9 cellular contexts compared by ENCODE assay signal in genomic region chr6:37365791-37366190, GRCh38. TPM values are rescaled to one million over a fixed set of nuclear protein-coding genes. Genes with fewer than 3 reads are reported as not detected.
DNase-seq lines count a peak whose midpoint lies in the region; ATAC-seq and TF ChIP-seq lines count a peak whose summit lies in the region.
"Had no signal": no experiment of that assay in that cellular context is flagged by ENCODE, and none has a peak within 500 bp of the region (broad histone marks: within the 10 kb centered on the region; RNA-seq: fewer than 3 reads in every experiment).

No MANE protein-coding gene starts in this region.

- H3K9me2 ChIP-seq in GM23338 (ENCODE audit: insufficient read depth) (no peaks in the 10 kb centered on the region), OCI-LY7 (ENCODE audit: insufficient read depth, low read length) (no peaks in the 10 kb centered on the region)

- no peak overlapping the region for H3K4me3 Mint-ChIP-seq in GM23338

- H3K4me1 ChIP-seq in GM23338 (ENCODE audit: insufficient read depth) (no peaks in the 10 kb centered on the region), OCI-LY7 (ENCODE audit: insufficient read depth, low read length, poor library complexity, severe bottlenecking) (no peaks in the 10 kb centered on the region)
- no peaks in the 10 kb centered on the region for H3K4me1 ChIP-seq in effector memory CD4-positive, alpha-beta T cell (ENCODE audit: control insufficient read depth, insufficient read depth, low read length, poor library complexity, severe bottlenecking)
- H3K4me1 ChIP-seq: parathyroid adenoma had no signal

- H3K36me3 ChIP-seq in GM23338 (ENCODE audit: insufficient read depth) = peaks cover 6% of the 10 kb centered on the region; the same call in 1 of the 2 replicates
- H3K36me3 ChIP-seq in OCI-LY7 (ENCODE audit: insufficient read depth, low read length) = peaks cover 58% of the 10 kb centered on the region
- peaks cover 23% of the 10 kb centered on the region for H3K36me3 ChIP-seq in effector memory CD4-positive, alpha-beta T cell (ENCODE audit: control insufficient read depth, insufficient read depth, low read length)

- H3K9me3 Mint-ChIP-seq in GM23338 = no peaks in the 10 kb centered on the region

- peaks cover 5% of the 10 kb centered on the region; the same call in 1 of the 2 replicates for H4K20me1 ChIP-seq in GM23338 (replicated peaks; ENCODE audit: insufficient read depth)
- no peaks in the 10 kb centered on the region for H4K20me1 ChIP-seq in OCI-LY7 (ENCODE audit: insufficient read depth, low read length)

- no peaks in the 10 kb centered on the region for H3K27me3 Mint-ChIP-seq in GM23338 (ENCODE audit: insufficient read depth, low read depth, poor library complexity)

- TF ChIP-seq POLR2A in erythroblast (IDR thresholded peaks at IDR 0.05; ENCODE audit: low read length) = no peak

- H2AFZ ChIP-seq in GM23338 = no peak overlapping the region
- H2AFZ ChIP-seq in OCI-LY7 (ENCODE audit: low read length) = no peak overlapping the region
- H2AFZ ChIP-seq: parathyroid adenoma had no signal

- H3K4me1 Mint-ChIP-seq in GM23338 = no peaks in the 10 kb centered on the region

- no TSS peak for BruUV-seq in OCI-LY7 (replicated peaks; lab: Mats Ljungman, UMichigan)

- DNase-seq in GM23338 (ENCODE audit: low spot score) (peak; percentile 10), OCI-LY7 (ENCODE audit: low spot score) (no peak), erythroblast (lab: John Stamatoyannopoulos, UW) (peak; percentile 16 to 31), pons (ENCODE audit: low spot score) (peak; percentile 64), LoVo (ENCODE audit: low spot score) (no peak), C1 segment of cervical spinal cord (lab: John Stamatoyannopoulos, UW) (no peak)
- DNase-seq in effector memory CD4-positive, alpha-beta T cell = no peak

- CTCF ChIA-PET in OCI-LY7 (lab: Charles Lee; ENCODE audit: unreplicated experiment) = no interaction called here

- TF ChIP-seq CTCF in GM23338 (conservative IDR thresholded peaks at IDR 0.05; ENCODE audit: low read depth in 2 of 2) (peak in 1 of 2 experiments; percentile 5; a peak in 1 of 4 replicates), OCI-LY7 (conservative IDR thresholded peaks at IDR 0.05; ENCODE audit: low read length) (peak; percentile 60)

- H3K4me3 ChIP-seq in GM23338 (no peak overlapping the region), OCI-LY7 (ENCODE audit: low read depth, low read length, poor library complexity, severe bottlenecking) (no peak overlapping the region)
- H3K4me3 ChIP-seq in effector memory CD4-positive, alpha-beta T cell (ENCODE audit: insufficient read depth, low read depth, low read length, poor library complexity, severe bottlenecking) = no peak overlapping the region

- intact Hi-C loops in OCI-LY7 (cut with micrococcal nuclease; ENCODE audit: unreplicated experiment) = no loop called here

- H3K4me2 ChIP-seq in GM23338 (no peak overlapping the region), OCI-LY7 (ENCODE audit: low read length) (no peak overlapping the region)

- H3K9me3 ChIP-seq in OCI-LY7 (ENCODE audit: low read length) = no peaks in the 10 kb centered on the region
- no peaks in the 10 kb centered on the region for H3K9me3 ChIP-seq in effector memory CD4-positive, alpha-beta T cell (ENCODE audit: control insufficient read depth, low read length)

- H3K36me3 Mint-ChIP-seq in GM23338 (ENCODE audit: low read depth) = peaks cover 25% of the 10 kb centered on the region

- H3K27ac Mint-ChIP-seq in GM23338 = no peak overlapping the region

- H3K27me3 ChIP-seq in GM23338 (ENCODE audit: insufficient read depth) = no peaks in the 10 kb centered on the region
- H3K27me3 ChIP-seq in effector memory CD4-positive, alpha-beta T cell (replicated peaks; ENCODE audit: control insufficient read depth, insufficient read depth, low read length, poor library complexity, severe bottlenecking) = no peaks in the 10 kb centered on the region

- no peaks in the 10 kb centered on the region for H3F3A ChIP-seq in GM23338 (replicated peaks; ENCODE audit: low read depth)

- ATAC-seq in GM23338 (no peak), HG02678 (IDR thresholded peaks at IDR 0.05; ENCODE audit: unreplicated experiment) (no peak)

- H3K27ac ChIP-seq in GM23338 (ENCODE audit: low read depth) (no peak overlapping the region), OCI-LY7 (ENCODE audit: low read depth, low read length, poor library complexity, severe bottlenecking) (no peak overlapping the region)
- H3K27ac ChIP-seq in effector memory CD4-positive, alpha-beta T cell (ENCODE audit: insufficient read depth, low read length, poor library complexity, severe bottlenecking) = no peak overlapping the region
- H3K27ac ChIP-seq: parathyroid adenoma had no signal

- peaks cover 30% of the 10 kb centered on the region for H3K79me2 ChIP-seq in GM23338 (replicated peaks; ENCODE audit: insufficient read depth)
- no peaks in the 10 kb centered on the region for H3K79me2 ChIP-seq in OCI-LY7 (ENCODE audit: insufficient read depth, low read depth, low read length)
- H3K79me2 ChIP-seq: parathyroid adenoma had no signal

- POLR2A ChIA-PET in OCI-LY7 (lab: Charles Lee) = interaction anchor here (0.5 kb wide), 2 partner anchors 47 to 900 kb away, joined by 4 read pairs; no protein-coding TSS in a partner anchor

TF ChIP-seq in GM23338, 12 proteins besides CTCF, POLR2A, EP300 and RAD21 (continues in another document):
- TF ChIP-seq STAT1 (IDR thresholded peaks at IDR 0.05; ENCODE audit: unreplicated experiment) (no peak), NANOG (IDR thresholded peaks at IDR 0.05; ENCODE audit: borderline replicate concordance) (no peak), ZNF114 (CRISPR knock-in tag; IDR thresholded peaks at IDR 0.05) (no peak), CREB1 (CRISPR knock-in tag; IDR thresholded peaks at IDR 0.05; ENCODE audit: low read depth) (no peak), REST (IDR thresholded peaks at IDR 0.05; ENCODE audit: unreplicated experiment) (no peak), EZH2phosphoT487 (IDR thresholded peaks at IDR 0.05; ENCODE audit: unreplicated experiment) (no peak), ETS1 (IDR thresholded peaks at IDR 0.05) (no peak)

RNA-seq across cellular contexts. Expression of gene RNF8, which starts 12.0 kb away (rescaled TPM):
- total RNA-seq in GM23338 (2014; rRNA removed; shearing (Covaris generic)) = 35.1 and 41.6 TPM in 2 replicates
- polyA plus RNA-seq in GM23338 (2016; fragmentation: Nextera tagmentation; extraction: Ambion mirVana) = 48.9 and 55.2 TPM in 2 replicates
- total RNA-seq in OCI-LY7 (2014; rRNA removed; shearing (Covaris generic)) = 21.2 and 21.8 TPM in 2 replicates
- 18.2 and 19.7 TPM in 2 replicates for total RNA-seq in OCI-LY7 (2022)

Comparison
In these comparisons a context has a peak if more than half of its experiments do, and no peak if none do; other contexts are left out.
1. DNase-seq: peak in GM23338 (single experiment), erythroblast (2 of 2) and pons (single experiment); none in OCI-LY7 (single experiment), LoVo (single experiment), C1 segment of cervical spinal cord (0 of 14) and effector memory CD4-positive, alpha-beta T cell (0 of 3).